In the genomic region with DNA sequence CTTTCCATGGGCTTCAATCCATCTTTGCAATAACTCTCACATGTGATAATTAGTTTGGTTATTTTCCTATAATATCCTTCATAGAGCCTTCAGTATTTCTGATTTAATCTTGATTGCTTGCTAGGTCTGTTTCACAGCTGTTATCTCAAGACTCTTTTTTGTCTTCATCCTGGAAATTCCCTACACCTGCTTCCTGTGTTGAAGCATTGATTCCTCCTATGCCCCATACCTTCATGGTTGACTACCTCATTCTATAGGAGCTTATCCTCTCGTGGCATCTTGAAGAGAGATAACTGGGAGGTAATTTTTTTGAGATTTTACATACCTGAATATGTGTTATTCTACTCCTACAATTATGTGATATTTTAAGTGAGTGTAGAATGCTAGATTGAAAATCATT, we compare ENCODE assay signal across 16 cellular contexts. TPM values are rescaled to one million over a fixed set of nuclear protein-coding genes. Genes with fewer than 3 reads are reported as not detected.
DNase-seq lines count a peak whose midpoint lies in the region; ATAC-seq, FAIRE-seq and TF ChIP-seq lines count a peak whose summit lies in the region.
"Had no signal": no experiment of that assay in that cellular context is flagged by ENCODE, and none has a peak within 500 bp of the region (broad histone marks: within the 10 kb centered on the region; RNA-seq: fewer than 3 reads in every experiment).

No MANE protein-coding gene starts in this region.

- H3K4me1 Mint-ChIP-seq in activated B cell treated with CpG ODN at 0.5 μM for 24 hours = peaks cover 53% of the 10 kb centered on the region

- H3K9me3 Mint-ChIP-seq in activated B cell treated with CpG ODN at 0.5 μM for 24 hours = peaks cover 4% of the 10 kb centered on the region

- peak; percentile 54 for ATAC-seq in HG02678 (IDR thresholded peaks at IDR 0.05; ENCODE audit: unreplicated experiment)
- peak; percentile 42 for ATAC-seq in activated B cell treated with CpG ODN at 0.5 μM for 24 hours (ENCODE audit: low read depth)
- ATAC-seq: activated CD4-positive, alpha-beta T cell treated with anti-CD3 and anti-CD28 coated beads for 36 hours; Right ventricle myocardium inferior had no signal

- no peak for TF ChIP-seq CTCF in activated B cell treated with CpG ODN at 0.5 μM for 24 hours (IDR thresholded peaks at IDR 0.05)
- no peak for TF ChIP-seq CTCF in osteoblast (IDR thresholded peaks at IDR 0.05; ENCODE audit: extremely low read depth, low read depth, low read length)
- TF ChIP-seq CTCF in D721Med (IDR thresholded peaks at IDR 0.05; ENCODE audit: insufficient read depth, missing control alignments) = no peak

- H3K36me3 ChIP-seq in osteoblast (ENCODE audit: insufficient read depth, low read length) = no peaks in the 10 kb centered on the region

- peak overlapping the region; percentile 75 for H3K4me2 ChIP-seq in osteoblast (ENCODE audit: insufficient read depth, low read length)

- intact Hi-C loops in activated B cell treated with CpG ODN at 0.5 μM for 24 hours (cut with micrococcal nuclease) = no loop called here

- H3K27ac ChIP-seq in osteoblast (ENCODE audit: low read depth, low read length) = no peak overlapping the region

- CTCF ChIA-PET in activated B cell treated with CpG ODN at 0.5 μM for 24 hours (lab: Charles Lee) = interaction anchor here (1.1 to 1.6 kb wide), 2 partner anchors 15 to 16 kb away, joined by 3 to 4 read pairs; no protein-coding TSS in a partner anchor

- H3K27ac Mint-ChIP-seq in activated B cell treated with CpG ODN at 0.5 μM for 24 hours = peak overlapping the region; percentile 19
- H3K27ac Mint-ChIP-seq: activated CD4-positive, alpha-beta T cell treated with anti-CD3 and anti-CD28 coated beads for 36 hours had no signal

- H4K20me1 ChIP-seq in osteoblast (ENCODE audit: insufficient read depth, low read length) = peaks cover 22% of the 10 kb centered on the region

- H3K27me3 ChIP-seq in osteoblast (ENCODE audit: insufficient read depth, low read length) = no peaks in the 10 kb centered on the region

- peaks cover 16% of the 10 kb centered on the region for H3K4me1 ChIP-seq in osteoblast (ENCODE audit: insufficient read depth, low read length)

- no peak overlapping the region for H2AFZ ChIP-seq in osteoblast (ENCODE audit: low read length)

- H3K9me3 ChIP-seq in osteoblast (ENCODE audit: low read depth, low read length) = no peaks in the 10 kb centered on the region

- DNase-seq in GM12892 (ENCODE audit: insufficient read length) = no peak
- no peak for DNase-seq in activated B cell treated with CpG ODN at 0.5 μM for 24 hours
- no peak for DNase-seq in osteoblast (ENCODE audit: insufficient read length, low spot score, missing footprints)
- DNase-seq in NCI-H510A treated with DMSO at 0.1 percent for 48 hours (lab: John Stamatoyannopoulos, UW) = no peak
- DNase-seq in cerebellum (ENCODE audit: low spot score) = no peak
- DNase-seq in D721Med (ENCODE audit: insufficient read length, low spot score) = no peak
- no peak for DNase-seq in HCEC 1CT
- DNase-seq: activated CD4-positive, alpha-beta T cell treated with anti-CD3 and anti-CD28 coated beads for 36 hours; Kasumi-1; NCI-H1417; NCI-H2227 treated with DMSO at 0.1 percent for 48 hours; stimulated activated CD4-positive, alpha-beta T cell treated with anti-CD3 and anti-CD28 coated beads, Interleukin-12 subunit alpha, Interleukin-12 subunit beta, amount 100 ng/mL, for 4 hours; T-helper 2 cell had no signal

- peaks cover 52% of the 10 kb centered on the region for H3K79me2 ChIP-seq in osteoblast (ENCODE audit: insufficient read depth, low read length)

- TF ChIP-seq POLR2A in GM12892 (IDR thresholded peaks at IDR 0.05; ENCODE audit: low read depth, low read length) = no peak

- peak overlapping the region; percentile 50 for H3K4me3 ChIP-seq in osteoblast (ENCODE audit: insufficient read depth, low read length)

- H3K4me3 Mint-ChIP-seq in activated B cell treated with CpG ODN at 0.5 μM for 24 hours = peak overlapping the region; percentile 48
- H3K4me3 Mint-ChIP-seq: activated CD4-positive, alpha-beta T cell treated with anti-CD3 and anti-CD28 coated beads for 36 hours had no signal

- POLR2A ChIA-PET in activated B cell treated with CpG ODN at 0.5 μM for 24 hours (lab: Charles Lee) = interaction anchor here (0.7 to 2.0 kb wide), 2 partner anchors 9 to 27 kb away, joined by 4 to 21 read pairs; partner anchors contain the start of gene PIK3CA

- peaks cover 4% of the 10 kb centered on the region for H3K36me3 Mint-ChIP-seq in activated B cell treated with CpG ODN at 0.5 μM for 24 hours (ENCODE audit: low read depth)

- FAIRE-seq in GM12892 (lab: Jason Lieb, UNC) (peak; percentile 63), D721Med (lab: Jason Lieb, UNC) (no peak)

- no peaks in the 10 kb centered on the region for H3K27me3 Mint-ChIP-seq in activated B cell treated with CpG ODN at 0.5 μM for 24 hours
- H3K27me3 Mint-ChIP-seq: activated CD4-positive, alpha-beta T cell treated with anti-CD3 and anti-CD28 coated beads for 36 hours; progenitor cell of endocrine pancreas had no signal

RNA-seq across cellular contexts. Expression of gene PIK3CA, which starts 26.7 kb away (rescaled TPM):
- 12.9 TPM for polyA plus RNA-seq in GM12892 (2012; ENCODE audit: missing spikeins)
- total RNA-seq in activated B cell treated with CpG ODN at 0.5 μM for 24 hours = 32.6 and 40.5 TPM in 2 replicates
- total RNA-seq in osteoblast = 29.8 and 34.7 TPM in 2 replicates
- total RNA-seq in cerebellum = 46.6 TPM
